In genomic region chr15:43465105-43465504, GRCh38 we compare ENCODE assay signal across 14 cellular contexts. TPM values are rescaled to one million over a fixed set of nuclear protein-coding genes. Genes with fewer than 3 reads are reported as not detected.
DNase-seq lines count a peak whose midpoint lies in the region; ATAC-seq, FAIRE-seq and TF ChIP-seq lines count a peak whose summit lies in the region.
"Had no signal": no experiment of that assay in that cellular context is flagged by ENCODE, and none has a peak within 500 bp of the region (broad histone marks: within the 10 kb centered on the region; RNA-seq: fewer than 3 reads in every experiment).

No MANE protein-coding gene starts in this region.

- no peak overlapping the region for H4K5ac ChIP-seq in IMR-90 (ENCODE audit: low read depth, low read length)

- no peak for TF ChIP-seq CTCF in IMR-90 (conservative IDR thresholded peaks at IDR 0.05; ENCODE audit: low read depth, low read length)
- no peak for TF ChIP-seq CTCF in foreskin keratinocyte (conservative IDR thresholded peaks at IDR 0.05)
- no peak for TF ChIP-seq CTCF in kidney (IDR thresholded peaks at IDR 0.05; ENCODE audit: borderline replicate concordance, extremely low read depth, insufficient read depth)

- DNase-seq in AG08396 (ENCODE audit: low spot score) (peak; percentile 45), IMR-90 (peak; percentile 91), T-helper 17 cell (no peak), foreskin keratinocyte (peak; percentile 38 to 67), kidney (no peak), NCI-H524 (lab: John Stamatoyannopoulos, UW) (no peak), hypothalamus (lab: John Stamatoyannopoulos, UW) (no peak)
- DNase-seq: activated B cell treated with CpG ODN at 0.5 μM for 24 hours; CD4-positive, alpha-beta memory T cell; KG1; right lobe of liver had no signal

- no peak overlapping the region for H2BK15ac ChIP-seq in IMR-90 (ENCODE audit: low read depth, low read length)

- no peak for TF ChIP-seq RAD21 in IMR-90 (IDR thresholded peaks at IDR 0.05; ENCODE audit: low read length)

- peaks cover 29% of the 10 kb centered on the region for H3K36me3 ChIP-seq in IMR-90 (ENCODE audit: control insufficient read depth, insufficient read depth, low read length)
- H3K36me3 ChIP-seq in kidney (ENCODE audit: control insufficient read depth in 1 of 2, insufficient read depth in 2 of 2, low read length in 2 of 2): peaks cover 0 to 23% of the 10 kb centered on the region in 2 donors

- no peak overlapping the region for H3K18ac ChIP-seq in IMR-90 (ENCODE audit: low read depth, low read length)

- H3K4me2 ChIP-seq in IMR-90 (ENCODE audit: low read depth, low read length): no peak overlapping the region

- H3K27ac ChIP-seq in IMR-90 (ENCODE audit: insufficient read depth, low read length) (no peak overlapping the region), foreskin keratinocyte (no peak overlapping the region), kidney (ENCODE audit: low read depth in 2 of 2, low read length in 2 of 2) (no peak overlapping the region)
- H3K27ac ChIP-seq: right lobe of liver had no signal

- no peak for TF ChIP-seq POLR2A in IMR-90 (IDR thresholded peaks at IDR 0.05; ENCODE audit: low read depth, low read length)

- H3K23ac ChIP-seq in IMR-90 (ENCODE audit: low read depth, low read length): no peak overlapping the region

- no peak overlapping the region for H2AK9ac ChIP-seq in IMR-90 (replicated peaks; ENCODE audit: low read depth, low read length, poor library complexity)

- FAIRE-seq in kidney (lab: Jason Lieb, UNC): no peak

- in situ Hi-C loops in IMR-90 (cut with MboI; ENCODE audit: low sequenced_read_pairs): no loop called here

- no peaks in the 10 kb centered on the region for H3K9me3 ChIP-seq in IMR-90 (ENCODE audit: control insufficient read depth, insufficient read depth, low read length)
- H3K9me3 ChIP-seq in T-helper 17 cell (ENCODE audit: control insufficient read depth, low read length, poor library complexity, severe bottlenecking): no peaks in the 10 kb centered on the region
- H3K9me3 ChIP-seq in kidney (ENCODE audit: control insufficient read depth in 1 of 2, low read length in 2 of 2): no peaks in the 10 kb centered on the region
- H3K9me3 ChIP-seq: right lobe of liver had no signal

- H2AK5ac ChIP-seq in IMR-90 (ENCODE audit: low read depth, low read length): no peak overlapping the region

- no peak overlapping the region for H2BK20ac ChIP-seq in IMR-90 (ENCODE audit: low read depth, low read length)

- H4K8ac ChIP-seq in IMR-90 (ENCODE audit: low read depth in 2 of 2, low read length in 2 of 2): no peak overlapping the region; a peak in 1 of 4 replicates

- CTCF ChIA-PET in IMR-90 (lab: Yijun Ruan, JAX): no interaction called here

- no peak overlapping the region for H2BK120ac ChIP-seq in IMR-90 (ENCODE audit: low read depth, low read length)

- H2BK5ac ChIP-seq in IMR-90 (ENCODE audit: low read depth, low read length, poor library complexity, severe bottlenecking): peak overlapping the region; percentile 76

- ATAC-seq in IMR-90 (ENCODE audit: low read depth) (peak; percentile 87), T-helper 17 cell (no peak), foreskin keratinocyte (no peak), GM18909 (IDR thresholded peaks at IDR 0.05; ENCODE audit: poor library complexity, unreplicated experiment) (no peak)
- ATAC-seq: Right ventricle myocardium inferior had no signal

- peaks cover 5% of the 10 kb centered on the region for H3K4me1 Mint-ChIP-seq in T-helper 17 cell
- H3K4me1 Mint-ChIP-seq: activated B cell treated with CpG ODN at 0.5 μM for 24 hours had no signal

- H3K4me1 ChIP-seq in IMR-90 (ENCODE audit: control insufficient read depth, insufficient read depth, low read length) (peaks cover 18% of the 10 kb centered on the region), foreskin keratinocyte (peaks cover 4% of the 10 kb centered on the region), kidney (ENCODE audit: control insufficient read depth in 1 of 2, insufficient read depth in 1 of 2, low read depth in 1 of 2, low read length in 2 of 2) (no peaks in the 10 kb centered on the region)

- WGBS in IMR-90 (ENCODE audit: extremely low coverage in 2 of 2, insufficient read length in 1 of 2), 2 experiments: no CpG with 5 or more reads among the region's 2 CpGs

- H3K36me3 Mint-ChIP-seq in T-helper 17 cell (ENCODE audit: low read depth): peaks cover 17% of the 10 kb centered on the region

- H3K27me3 Mint-ChIP-seq in T-helper 17 cell: no peaks in the 10 kb centered on the region
- H3K27me3 Mint-ChIP-seq: activated B cell treated with CpG ODN at 0.5 μM for 24 hours; CD4-positive, alpha-beta memory T cell; dendritic cell treated with granulocyte-macrophage colony-stimulating factor and Interleukin-4, amounts not matched to agents 40 ng/mL and 50 ng/mL, for 4 days had no signal

- H3K14ac ChIP-seq in IMR-90 (replicated peaks; ENCODE audit: low read depth, low read length): no peak overlapping the region

- no peak overlapping the region for H3K9ac ChIP-seq in IMR-90 (ENCODE audit: low read depth, low read length)
- no peak overlapping the region for H3K9ac ChIP-seq in kidney (ENCODE audit: low read length in 2 of 2)

- H3K79me1 ChIP-seq in IMR-90 (ENCODE audit: low read depth in 1 of 2, low read length in 2 of 2): peaks cover 14 to 44% of the 10 kb centered on the region in 2 experiments

- POLR2A ChIA-PET in IMR-90 (lab: Charles Lee; ENCODE audit: unreplicated experiment): no interaction called here

- H4K20me1 ChIP-seq in IMR-90 (ENCODE audit: insufficient read depth, low read length): no peaks in the 10 kb centered on the region

- H2AFZ ChIP-seq in IMR-90 (replicated peaks; ENCODE audit: low read length, poor library complexity): no peak overlapping the region

- dilution Hi-C loops in IMR-90 (cut with HindIII; ENCODE audit: low sequenced_read_pairs, unreplicated experiment): no loop called here

- no peak overlapping the region for H3K56ac ChIP-seq in IMR-90 (ENCODE audit: extremely low read depth, insufficient read depth, low read length)

- no TSS peak for BruUV-seq in IMR-90 (replicated peaks; lab: Mats Ljungman, UMichigan)

- H3K27me3 ChIP-seq in IMR-90 (ENCODE audit: control insufficient read depth, insufficient read depth, low read length) (no peaks in the 10 kb centered on the region), foreskin keratinocyte (no peaks in the 10 kb centered on the region)
- H3K27me3 ChIP-seq: right lobe of liver had no signal

- intact Hi-C loops in IMR-90 (cut with micrococcal nuclease): no loop called here
- intact Hi-C loops in kidney (cut with DNase I): no loop called here

- H3K27ac Mint-ChIP-seq in T-helper 17 cell: peak overlapping the region; percentile 47
- H3K27ac Mint-ChIP-seq: activated B cell treated with CpG ODN at 0.5 μM for 24 hours; dendritic cell treated with granulocyte-macrophage colony-stimulating factor and Interleukin-4, amounts not matched to agents 40 ng/mL and 50 ng/mL, for 4 days had no signal

- H4K91ac ChIP-seq in IMR-90 (ENCODE audit: insufficient read depth, low read depth, low read length): no peak overlapping the region

- H3K4me3 Mint-ChIP-seq in T-helper 17 cell: no peak overlapping the region
- H3K4me3 Mint-ChIP-seq: activated B cell treated with CpG ODN at 0.5 μM for 24 hours; CD4-positive, alpha-beta memory T cell; dendritic cell treated with granulocyte-macrophage colony-stimulating factor and Interleukin-4, amounts not matched to agents 40 ng/mL and 50 ng/mL, for 4 days had no signal

- no peak overlapping the region for H3K4ac ChIP-seq in IMR-90 (ENCODE audit: low read depth, low read length)

- H3K4me3 ChIP-seq in IMR-90 (ENCODE audit: insufficient read depth, low read depth, low read length) (no peak overlapping the region), kidney (ENCODE audit: low read length in 2 of 2) (no peak overlapping the region)
- H3K4me3 ChIP-seq: right lobe of liver had no signal

- H3K9me1 ChIP-seq in IMR-90 (ENCODE audit: insufficient read depth, low read length): peaks cover 6% of the 10 kb centered on the region; the same call in 1 of the 2 replicates

TF ChIP-seq in IMR-90, 13 proteins besides CTCF, POLR2A, EP300 and RAD21 (continues in another document):
- TF ChIP-seq MAZ (IDR thresholded peaks at IDR 0.05; ENCODE audit: borderline replicate concordance, low read depth, low read length): no peak
- TF ChIP-seq RFX5 (IDR thresholded peaks at IDR 0.05; ENCODE audit: low read depth, low read length): no peak
- TF ChIP-seq BHLHE40 (IDR thresholded peaks at IDR 0.05; ENCODE audit: low read depth, low read length): no peak
- TF ChIP-seq RCOR1 (IDR thresholded peaks at IDR 0.05; ENCODE audit: insufficient replicate concordance, low read length): no peak
- no peak for TF ChIP-seq ELK1 (IDR thresholded peaks at IDR 0.05; ENCODE audit: borderline replicate concordance, low read depth, low read length)

RNA-seq across cellular contexts. Expression of gene TP53BP1, which starts 27.9 kb away (rescaled TPM):
- 64.5 and 73.9 TPM in 2 replicates for total RNA-seq in IMR-90 (2012; rRNA removed)
- polyA plus RNA-seq in IMR-90 (2012; rRNA removed): 33.9 and 36.3 TPM in 2 replicates
- 15.6 and 19.1 TPM in 2 replicates for polyA plus RNA-seq in IMR-90 (2012; cell fraction: cytosol; rRNA removed)
- 46.0 and 100 TPM in 2 replicates for polyA plus RNA-seq in IMR-90 (2012; cell fraction: nucleus; rRNA removed; ENCODE audit: low replicate concordance)
- 10 to 100 TPM; 48.0 to 51.6 TPM for total RNA-seq in T-helper 17 cell
- 31.5 and 33.0 TPM in 2 replicates for total RNA-seq in foreskin keratinocyte
- polyA plus RNA-seq in foreskin keratinocyte: 13.1 and 13.3 TPM in 2 replicates
- total RNA-seq in kidney: 47.4 TPM
- polyA plus RNA-seq in kidney (ENCODE audit: insufficient read depth, low read depth, low replicate concordance): 15.9 TPM

RNA-seq across cellular contexts. Expression of gene MAP1A, which starts 52.3 kb away (rescaled TPM):
- 47.2 and 48.2 TPM in 2 replicates for total RNA-seq in IMR-90 (2012; rRNA removed)
- 28.7 and 31.3 TPM in 2 replicates for polyA plus RNA-seq in IMR-90 (2012; rRNA removed)
- polyA plus RNA-seq in IMR-90 (2012; cell fraction: cytosol; rRNA removed): 15.3 and 17.4 TPM in 2 replicates
- polyA plus RNA-seq in IMR-90 (2012; cell fraction: nucleus; rRNA removed; ENCODE audit: low replicate concordance): 12.7 and 15.8 TPM in 2 replicates
- total RNA-seq in T-helper 17 cell: 10 to 100 TPM in 1 of 2 donors, 1 to 10 TPM in 1; 5.3 to 16.0 TPM
- 0.24 and 0.28 TPM in 2 replicates for total RNA-seq in foreskin keratinocyte
- 0.04 and 0.08 TPM in 2 replicates for polyA plus RNA-seq in foreskin keratinocyte
- 9.3 TPM for total RNA-seq in kidney
- 2.7 TPM for polyA plus RNA-seq in kidney (ENCODE audit: insufficient read depth, low read depth, low replicate concordance)

Comparison
In these comparisons a context has a peak if more than half of its experiments do, and no peak if none do; other contexts are left out.
1. DNase-seq: peak in AG08396 (single experiment), IMR-90 (single experiment) and foreskin keratinocyte (2 of 2); none in T-helper 17 cell (0 of 3), kidney (single experiment), NCI-H524 (0 of 2) and hypothalamus (0 of 51).